In the genomic region with DNA sequence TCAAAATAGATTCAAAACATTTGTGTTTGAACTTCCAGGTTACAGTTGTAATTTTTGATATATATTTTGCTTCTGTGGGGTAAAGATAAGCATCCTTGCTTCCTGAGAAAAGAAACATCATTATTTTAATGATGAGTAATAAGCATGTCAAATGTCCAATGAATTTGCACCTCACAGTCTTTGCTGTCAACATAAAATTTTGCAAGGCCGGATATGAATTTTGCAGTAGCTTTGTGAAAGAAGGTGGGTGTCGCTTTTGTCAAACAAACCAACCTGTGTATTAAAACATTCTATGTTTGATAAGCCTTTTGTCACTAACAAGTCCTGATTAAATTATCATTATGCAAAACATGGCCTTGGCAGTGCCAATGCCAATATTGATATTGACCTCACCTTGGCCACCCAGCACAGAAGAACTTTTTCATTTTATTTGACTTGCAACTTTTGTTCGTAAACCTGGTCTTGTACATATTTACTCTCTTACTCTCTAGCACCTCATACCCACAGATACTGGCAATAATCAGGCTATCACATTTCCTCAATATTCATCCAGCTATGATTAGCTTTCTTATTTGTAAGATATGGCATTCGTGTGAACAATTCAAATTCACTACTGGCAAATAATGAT, we compare ENCODE assay signal across 17 cellular contexts.
DNase-seq lines count a peak whose midpoint lies in the region; ATAC-seq, FAIRE-seq and TF ChIP-seq lines count a peak whose summit lies in the region.
"Had no signal": no experiment of that assay in that cellular context is flagged by ENCODE, and none has a peak within 500 bp of the region (broad histone marks: within the 10 kb centered on the region; RNA-seq: fewer than 3 reads in every experiment).

No MANE protein-coding gene starts in this region.

- H3K79me2 ChIP-seq in endothelial cell of umbilical vein (ENCODE audit: control insufficient read depth, insufficient read depth, low read length) = no peaks in the 10 kb centered on the region

- peaks cover 10% of the 10 kb centered on the region for H3K4me1 ChIP-seq in endothelial cell of umbilical vein (ENCODE audit: control insufficient read depth, extremely low read depth, insufficient read depth, low read length)
- no peaks in the 10 kb centered on the region for H3K4me1 ChIP-seq in small intestine (ENCODE audit: control insufficient read depth in 2 of 2, insufficient read depth in 1 of 2, low read depth in 1 of 2, low read length in 1 of 2)
- H3K4me1 ChIP-seq: A549, BE2C had no signal

- 63 to 76% (median 67%) methylated on average over 4 of the region's 4 CpGs for WGBS in small intestine, 3 donors

- no peak for FAIRE-seq in endothelial cell of umbilical vein (lab: Jason Lieb, UNC)
- no peak for FAIRE-seq in small intestine (lab: Jason Lieb, UNC)
- FAIRE-seq: A549, GM12878, GM18507 had no signal

- TF ChIP-seq POLR2A in endothelial cell of umbilical vein (IDR thresholded peaks at IDR 0.05; ENCODE audit: low read depth, low read length) = no peak

- CTCF ChIA-PET in endothelial cell of umbilical vein (lab: Charles Lee) = interaction anchor here (1.7 kb wide), 1 partner anchor 11 kb away, joined by 3 read pairs; no protein-coding TSS in a partner anchor

- no peaks in the 10 kb centered on the region for H3K9me3 ChIP-seq in endothelial cell of umbilical vein (replicated peaks; ENCODE audit: control insufficient read depth, insufficient read depth, low read length)
- no peaks in the 10 kb centered on the region for H3K9me3 ChIP-seq in small intestine (ENCODE audit: control insufficient read depth, low read depth)
- H3K9me3 ChIP-seq: A549, BE2C had no signal

- TF ChIP-seq CTCF in LNCaP clone FGC (IDR thresholded peaks at IDR 0.05; ENCODE audit: control insufficient read depth, extremely low read depth, insufficient read depth) (peak; percentile 18; the same call in 1 of the 2 replicates), endothelial cell of umbilical vein (IDR thresholded peaks at IDR 0.05; ENCODE audit: extremely low read depth in 1 of 2, insufficient read depth in 1 of 2, low read depth in 1 of 2, low read length in 2 of 2) (no peak)

- H3K27me3 ChIP-seq in endothelial cell of umbilical vein (ENCODE audit: control insufficient read depth in 2 of 2, insufficient read depth in 2 of 2, low read length in 2 of 2) = no peaks in the 10 kb centered on the region
- H3K27me3 ChIP-seq in small intestine (ENCODE audit: control insufficient read depth in 2 of 2, insufficient read depth in 2 of 2, low read length in 2 of 2) = no peaks in the 10 kb centered on the region
- H3K27me3 ChIP-seq: BE2C had no signal

- DNase-seq in COR-L47 (lab: John Stamatoyannopoulos, UW) = peak; percentile 50
- DNase-seq in LNCaP clone FGC (ENCODE audit: low read depth) = peak; percentile 41
- peak; percentile 28 for DNase-seq in endothelial cell of umbilical vein (ENCODE audit: low read depth, low spot score)
- peak; percentile 29 for DNase-seq in small intestine
- DNase-seq in Right ventricle myocardium superior = no peak
- DNase-seq in posterior vena cava (ENCODE audit: low spot score) = no peak
- DNase-seq in central memory CD4-positive, alpha-beta T cell = no peak
- DNase-seq: BE2C; CD8-positive, alpha-beta memory T cell; DMS79; GM23248; H7; IMR-90 had no signal

- peak overlapping the region; percentile 24 for H3K4me2 ChIP-seq in endothelial cell of umbilical vein (ENCODE audit: insufficient read depth, low read length)
- H3K4me2 ChIP-seq: A549 had no signal

- H3K4me3 ChIP-seq in LNCaP clone FGC (ENCODE audit: low read depth, low read length) = no peak overlapping the region
- no peak overlapping the region for H3K4me3 ChIP-seq in endothelial cell of umbilical vein (replicated peaks in 1 of 3; ENCODE audit: insufficient read depth in 1 of 3, low read depth in 1 of 3, low read length in 3 of 3)
- H3K4me3 ChIP-seq in small intestine (ENCODE audit: low read depth in 1 of 2, low read length in 2 of 2) = no peak overlapping the region
- H3K4me3 ChIP-seq: A549, GM12878, GM23248 had no signal

- POLR2A ChIA-PET in endothelial cell of umbilical vein (lab: Charles Lee) = no interaction called here

- H3K9ac ChIP-seq in endothelial cell of umbilical vein (replicated peaks; ENCODE audit: extremely low read depth, insufficient read depth, low read length) = no peak overlapping the region
- H3K9ac ChIP-seq: GM23248 had no signal

- H3K9me1 ChIP-seq in endothelial cell of umbilical vein (replicated peaks; ENCODE audit: control insufficient read depth, extremely low read depth, insufficient read depth, low read length) = no peaks in the 10 kb centered on the region

- H3K27ac ChIP-seq in endothelial cell of umbilical vein (ENCODE audit: insufficient read depth, low read depth, low read length) = no peak overlapping the region
- no peak overlapping the region for H3K27ac ChIP-seq in small intestine (ENCODE audit: low read depth in 1 of 2, low read length in 1 of 2)
- H3K27ac ChIP-seq: A549, C4-2B, GM23248 had no signal

- dilution Hi-C loops in endothelial cell of umbilical vein (cut with MboI; ENCODE audit: extremely low pct_ligation_motif_present, low sequenced_read_pairs) = no loop called here

- no peak for ATAC-seq in Right ventricle myocardium superior (ENCODE audit: poor library complexity)
- ATAC-seq: A549, GM12878 had no signal

- peak overlapping the region; percentile 3 for H2AFZ ChIP-seq in endothelial cell of umbilical vein (ENCODE audit: low read depth, low read length)
- H2AFZ ChIP-seq: GM23248 had no signal

- no TSS peak for BruUV-seq in endothelial cell of umbilical vein (replicated peaks; lab: Mats Ljungman, UMichigan)

- intact Hi-C loops in endothelial cell of umbilical vein (cut with micrococcal nuclease) (no loop called here), Right ventricle myocardium superior (cut with DNase I) (no loop called here), posterior vena cava (cut with DNase I) (no loop called here)

- H3K36me3 ChIP-seq in endothelial cell of umbilical vein (ENCODE audit: control insufficient read depth in 2 of 2, extremely low read depth in 1 of 2, insufficient read depth in 2 of 2, low read length in 2 of 2) (no peaks in the 10 kb centered on the region), small intestine (ENCODE audit: control insufficient read depth in 2 of 2, insufficient read depth in 2 of 2, low read length in 2 of 2) (no peaks in the 10 kb centered on the region)
- H3K36me3 ChIP-seq: BE2C had no signal

- no peaks in the 10 kb centered on the region for H4K20me1 ChIP-seq in endothelial cell of umbilical vein (replicated peaks; ENCODE audit: control insufficient read depth, extremely low read depth, insufficient read depth, low read length)

TF ChIP-seq in endothelial cell of umbilical vein, 7 proteins besides CTCF, POLR2A, EP300 and RAD21:
- TF ChIP-seq FOS (IDR thresholded peaks at IDR 0.05; ENCODE audit: borderline replicate concordance, insufficient read depth, low read length) = no peak
- TF ChIP-seq EZH2 (IDR thresholded peaks at IDR 0.05; ENCODE audit: borderline replicate concordance, low read depth, low read length, severe bottlenecking) = no peak
- no peak for TF ChIP-seq MYC (IDR thresholded peaks at IDR 0.05; ENCODE audit: low read depth, low read length)
- TF ChIP-seq, protein P1, sequence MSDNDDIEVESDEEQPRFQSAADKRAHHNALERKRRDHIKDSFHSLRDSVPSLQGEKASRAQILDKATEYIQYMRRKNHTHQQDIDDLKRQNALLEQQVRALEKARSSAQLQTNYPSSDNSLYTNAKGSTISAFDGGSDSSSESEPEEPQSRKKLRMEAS (IDR thresholded peaks at IDR 0.05; ENCODE audit: insufficient read depth, insufficient read length) = no peak
- TF ChIP-seq POLR2AphosphoS5 (IDR thresholded peaks at IDR 0.05; ENCODE audit: insufficient read depth, low read depth, low read length) = no peak

Comparison
In these comparisons a context has a peak if more than half of its experiments do, and no peak if none do; other contexts are left out.
1. DNase-seq: peak in COR-L47 (single experiment), LNCaP clone FGC (single experiment), endothelial cell of umbilical vein (single experiment) and small intestine (single experiment); none in Right ventricle myocardium superior (single experiment), posterior vena cava (single experiment) and central memory CD4-positive, alpha-beta T cell (single experiment).